Comparison of ENCODE assay signal across 8 cellular contexts in genomic region chr3:4302747-4303146, GRCh38.
A peak's percentile ranks its signal among the peaks of the same experiment; 100 is the strongest.
DNase-seq lines count a peak whose midpoint lies in the region; ATAC-seq and TF ChIP-seq lines count a peak whose summit lies in the region.

No MANE protein-coding gene starts in this region.

- H3K4me3 ChIP-seq in coronary artery, result peak overlapping the region; percentile 76

- peaks cover 35% of the 10 kb centered on the region for H3K36me3 Mint-ChIP-seq in nephron (ENCODE audit: low read depth)

- H3K27ac Mint-ChIP-seq in nephron, result peak overlapping the region; percentile 99

- H3K27me3 Mint-ChIP-seq in nephron (ENCODE audit: low read depth), result no peaks in the 10 kb centered on the region

- no peak for TF ChIP-seq CTCF in C4-2B (conservative IDR thresholded peaks at IDR 0.05)
- no peak for TF ChIP-seq CTCF in coronary artery (IDR thresholded peaks at IDR 0.05)
- no peak for TF ChIP-seq CTCF in nephron (IDR thresholded peaks at IDR 0.05; ENCODE audit: unreplicated experiment in 3 of 3)

- H3K4me1 Mint-ChIP-seq in nephron, result peaks cover 33% of the 10 kb centered on the region

- DNase-seq in coronary artery (ENCODE audit: low spot score) (no peak), NAMALWA (ENCODE audit: low spot score) (no peak), midbrain (lab: John Stamatoyannopoulos, UW) (no peak), NCI-H510A treated with DMSO at 0.1 percent for 48 hours (lab: John Stamatoyannopoulos, UW) (no peak)

- H3K4me3 Mint-ChIP-seq in nephron, result peak overlapping the region; percentile 97 to 99 (median 97)

- ATAC-seq in HG02973 (IDR thresholded peaks at IDR 0.05; ENCODE audit: unreplicated experiment), result no peak

- no peaks in the 10 kb centered on the region for H3K9me3 ChIP-seq in KOPT-K1 (ENCODE audit: insufficient read depth, low read length, poor library complexity, severe bottlenecking)

- H3K36me3 ChIP-seq in KOPT-K1 (ENCODE audit: insufficient read depth, low read length), result peaks cover 14% of the 10 kb centered on the region

- H3K9me3 Mint-ChIP-seq in nephron, result no peaks in the 10 kb centered on the region

- H3K27ac ChIP-seq in C4-2B (peak overlapping the region; percentile 89), KOPT-K1 (ENCODE audit: low read depth, low read length, poor library complexity, severe bottlenecking) (peak overlapping the region; percentile 93), coronary artery (peak overlapping the region; percentile 91 to 93)
